ENCODE assay signal across 8 cellular contexts in the genomic region with DNA sequence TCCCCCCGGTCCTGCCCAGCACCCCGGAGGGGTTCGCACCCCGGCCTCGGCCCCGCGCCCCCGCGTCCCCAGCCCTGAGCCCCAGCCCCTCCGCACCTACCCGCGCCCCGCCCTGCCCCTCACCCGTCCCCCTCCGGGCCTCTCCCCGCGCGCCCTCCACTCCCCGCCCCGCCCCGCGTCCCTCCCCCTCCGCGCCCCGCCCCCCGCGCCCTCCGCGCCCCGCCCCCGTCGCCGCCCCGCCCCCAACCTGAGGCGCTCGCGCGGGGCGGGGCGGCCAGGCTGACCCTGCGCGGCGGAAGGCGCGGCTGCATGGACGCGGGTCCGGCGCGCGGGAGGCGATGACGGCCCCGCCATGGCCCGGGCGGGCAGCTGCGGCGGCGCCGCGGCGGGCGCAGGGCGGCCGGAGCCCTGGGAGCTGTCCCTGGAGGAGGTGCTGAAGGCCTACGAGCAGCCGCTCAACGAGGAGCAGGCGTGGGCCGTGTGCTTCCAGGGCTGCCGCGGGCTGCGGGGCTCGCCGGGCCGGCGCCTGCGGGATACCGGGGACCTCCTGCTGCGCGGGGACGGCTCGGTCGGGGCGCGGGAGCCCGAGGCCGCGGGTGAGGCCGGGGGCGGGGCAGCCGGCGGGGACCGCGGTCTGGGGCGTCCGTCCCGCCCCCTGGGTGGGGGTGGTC. TPM values are rescaled to one million over a fixed set of nuclear protein-coding genes. Genes with fewer than 3 reads are reported as not detected.
DNase-seq lines count a peak whose midpoint lies in the region; ATAC-seq and TF ChIP-seq lines count a peak whose summit lies in the region.

A gene with protein sequence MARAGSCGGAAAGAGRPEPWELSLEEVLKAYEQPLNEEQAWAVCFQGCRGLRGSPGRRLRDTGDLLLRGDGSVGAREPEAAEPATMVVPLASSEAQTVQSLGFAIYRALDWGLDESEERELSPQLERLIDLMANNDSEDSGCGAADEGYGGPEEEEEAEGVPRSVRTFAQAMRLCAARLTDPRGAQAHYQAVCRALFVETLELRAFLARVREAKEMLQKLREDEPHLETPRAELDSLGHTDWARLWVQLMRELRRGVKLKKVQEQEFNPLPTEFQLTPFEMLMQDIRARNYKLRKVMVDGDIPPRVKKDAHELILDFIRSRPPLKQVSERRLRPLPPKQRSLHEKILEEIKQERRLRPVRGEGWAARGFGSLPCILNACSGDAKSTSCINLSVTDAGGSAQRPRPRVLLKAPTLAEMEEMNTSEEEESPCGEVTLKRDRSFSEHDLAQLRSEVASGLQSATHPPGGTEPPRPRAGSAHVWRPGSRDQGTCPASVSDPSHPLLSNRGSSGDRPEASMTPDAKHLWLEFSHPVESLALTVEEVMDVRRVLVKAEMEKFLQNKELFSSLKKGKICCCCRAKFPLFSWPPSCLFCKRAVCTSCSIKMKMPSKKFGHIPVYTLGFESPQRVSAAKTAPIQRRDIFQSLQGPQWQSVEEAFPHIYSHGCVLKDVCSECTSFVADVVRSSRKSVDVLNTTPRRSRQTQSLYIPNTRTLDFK (plus strand): TSS at position 277 of the 671 bp plus-strand sequence. CDS start 76 bp downstream, at position 353.

- TF ChIP-seq CTCF in coronary artery (IDR thresholded peaks at IDR 0.05): no peak

- H3K27ac ChIP-seq in coronary artery: peak within 1 kb of the TSS in 1 of 2 donors; percentile 57

- H3K27ac Mint-ChIP-seq in activated CD4-positive, alpha-beta T cell treated with anti-CD3 and anti-CD28 coated beads, Interleukin-2, amount 10 ng/mL, durations not matched to agents 7 days and 5 days: no peak within 1 kb of the TSS

- H3K4me1 Mint-ChIP-seq in activated CD4-positive, alpha-beta T cell treated with anti-CD3 and anti-CD28 coated beads, Interleukin-2, amount 10 ng/mL, durations not matched to agents 7 days and 5 days: peaks cover 6% of the 10 kb centered on the region

- POLR2A ChIA-PET in activated CD4-positive, alpha-beta T cell treated with anti-CD3 and anti-CD28 coated beads, Interleukin-2, amount 10 ng/mL, durations not matched to agents 7 days and 5 days (lab: Charles Lee): interaction anchor here (0.6 kb wide), 1 partner anchor 26 kb away, joined by 4 read pairs; no protein-coding TSS in a partner anchor

- H3K4me3 ChIP-seq in coronary artery: peak within 1 kb of the TSS; percentile 74

- H3K4me3 Mint-ChIP-seq in activated CD4-positive, alpha-beta T cell treated with anti-CD3 and anti-CD28 coated beads, Interleukin-2, amount 10 ng/mL, durations not matched to agents 7 days and 5 days: peak within 1 kb of the TSS; percentile 60

- peaks cover 20% of the 10 kb centered on the region for H3K27me3 Mint-ChIP-seq in activated CD4-positive, alpha-beta T cell treated with anti-CD3 and anti-CD28 coated beads, Interleukin-2, amount 10 ng/mL, durations not matched to agents 7 days and 5 days

- peak; percentile 22 for DNase-seq in NCI-H1105 (lab: John Stamatoyannopoulos, UW)
- no peak for DNase-seq in NCI-H1105 treated with DMSO at 0.1 percent for 48 hours (lab: John Stamatoyannopoulos, UW)
- DNase-seq in MV-4-11 (lab: John Stamatoyannopoulos, UW): peak; percentile 36
- peak; percentile 75 for DNase-seq in activated CD4-positive, alpha-beta T cell treated with anti-CD3 and anti-CD28 coated beads, Interleukin-2, amount 10 ng/mL, durations not matched to agents 7 days and 5 days
- DNase-seq in coronary artery (ENCODE audit: low spot score): no peak
- DNase-seq in left kidney (ENCODE audit: low read depth, low spot score): peak; percentile 95
- peak; percentile 57 for DNase-seq in stimulated activated CD4-positive, alpha-beta T cell treated with anti-CD3 and anti-CD28 coated beads, Interleukin-1b, Interleukin-23, amount 100 ng/mL, for 48 hours

- H3K9me3 Mint-ChIP-seq in activated CD4-positive, alpha-beta T cell treated with anti-CD3 and anti-CD28 coated beads, Interleukin-2, amount 10 ng/mL, durations not matched to agents 7 days and 5 days: no peaks in the 10 kb centered on the region

- CTCF ChIA-PET in activated CD4-positive, alpha-beta T cell treated with anti-CD3 and anti-CD28 coated beads, Interleukin-2, amount 10 ng/mL, durations not matched to agents 7 days and 5 days (lab: Charles Lee): interaction anchor here (0.6 to 1.9 kb wide), 4 partner anchors 9 to 128 kb away, joined by 4 to 10 read pairs (median 4); no protein-coding TSS in a partner anchor

- no peak for ATAC-seq in HG03139 (IDR thresholded peaks at IDR 0.05; ENCODE audit: unreplicated experiment)

- H3K36me3 Mint-ChIP-seq in activated CD4-positive, alpha-beta T cell treated with anti-CD3 and anti-CD28 coated beads, Interleukin-2, amount 10 ng/mL, durations not matched to agents 7 days and 5 days (ENCODE audit: low read depth): no peaks in the 10 kb centered on the region

RNA-seq across cellular contexts. Expression of the gene that starts here (rescaled TPM):
- total RNA-seq in activated CD4-positive, alpha-beta T cell treated with anti-CD3 and anti-CD28 coated beads, Interleukin-2, amount 10 ng/mL, durations not matched to agents 7 days and 5 days: 1 to 10 TPM; 1.1 to 1.8 TPM

Comparison
In these comparisons a context has a peak if more than half of its experiments do, and no peak if none do; other contexts are left out.
1. DNase-seq: peak in NCI-H1105 (single experiment), MV-4-11 (single experiment), activated CD4-positive, alpha-beta T cell treated with anti-CD3 and anti-CD28 coated beads, Interleukin-2, amount 10 ng/mL, durations not matched to agents 7 days and 5 days (single experiment), left kidney (single experiment) and stimulated activated CD4-positive, alpha-beta T cell treated with anti-CD3 and anti-CD28 coated beads, Interleukin-1b, Interleukin-23, amount 100 ng/mL, for 48 hours (single experiment); none in NCI-H1105 treated with DMSO at 0.1 percent for 48 hours (single experiment) and coronary artery (single experiment).